17 cellular contexts compared by ENCODE assay signal in the genomic region with DNA sequence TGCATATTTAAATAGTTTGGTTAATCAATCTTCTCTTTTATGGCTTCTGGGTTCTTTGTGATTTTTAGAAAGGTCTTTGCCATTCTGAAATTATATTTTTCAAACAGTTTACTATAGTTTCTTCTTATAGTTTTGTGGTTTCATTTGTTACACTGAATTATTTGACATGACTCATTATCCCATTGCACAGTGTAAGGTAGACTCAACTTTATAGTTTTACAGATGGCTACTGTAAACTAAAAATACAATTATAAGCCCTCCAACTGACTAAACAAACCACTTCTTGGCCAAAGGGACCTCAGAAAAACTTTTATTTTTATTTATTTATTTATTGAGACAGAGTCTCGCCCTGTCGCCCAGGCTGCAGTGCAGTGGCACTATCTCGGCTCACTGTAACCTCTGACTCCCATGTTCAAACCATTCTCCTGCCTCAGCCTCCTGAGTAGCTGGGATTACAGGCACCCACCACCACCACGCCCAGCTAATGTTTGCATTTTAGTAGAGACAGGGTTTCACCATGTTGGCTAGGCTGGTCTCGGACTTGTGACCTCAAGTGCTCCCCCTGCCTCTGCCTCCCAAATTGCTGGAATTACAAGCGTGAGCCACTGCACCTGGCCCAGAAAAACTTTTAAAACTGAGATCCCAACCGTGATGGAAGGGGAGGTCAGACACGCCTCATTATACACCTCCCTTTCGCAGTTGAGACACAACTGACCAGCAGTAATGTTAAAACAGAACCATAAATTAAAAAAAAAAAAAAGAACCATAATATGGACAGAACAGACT. TPM values are rescaled to one million over a fixed set of nuclear protein-coding genes. Genes with fewer than 3 reads are reported as not detected.
"Had no signal": no experiment of that assay in that cellular context is flagged by ENCODE, and none has a peak within 500 bp of the region (broad histone marks: within the 10 kb centered on the region; RNA-seq: fewer than 3 reads in every experiment).

No MANE protein-coding gene starts in this region.

- H3K4me3 ChIP-seq: gastrocnemius medialis, heart right ventricle, tibial artery, vagina had no signal

- H3K4me1 ChIP-seq: gastrocnemius medialis, tibial artery, vagina had no signal

- H3K9me3 ChIP-seq: gastrocnemius medialis, vagina had no signal

- ATAC-seq: gastrocnemius medialis, heart right ventricle had no signal

- H3K36me3 ChIP-seq: gastrocnemius medialis, heart right ventricle, tibial artery, vagina had no signal

- H3K27me3 ChIP-seq: vagina had no signal

- DNase-seq: activated CD4-positive, alpha-beta T cell treated with anti-CD3 and anti-CD28 coated beads for 1 hour; activated CD4-positive, alpha-beta T cell treated with anti-CD3 and anti-CD28 coated beads, Interleukin-2, amount 50 U/mL, for 48 hours; activated CD8-positive, alpha-beta memory T cell treated with anti-CD3 and anti-CD28 coated beads, Interleukin-2, amount 50 U/mL, for 4 hours; gastrocnemius medialis; heart right ventricle; kidney; nucleus accumbens; stimulated activated CD4-positive, alpha-beta T cell treated with anti-CD3 and anti-CD28 coated beads, Interleukin-4, amount 100 ng/mL, for 1 hour; stimulated activated naive CD4-positive, alpha-beta T cell; T-helper 9 cell; tibial artery had no signal

- H3K27ac ChIP-seq: gastrocnemius medialis, heart right ventricle, tibial artery, vagina had no signal

RNA-seq across cellular contexts. Expression of a gene that starts 24.1 kb away (rescaled TPM):
- total RNA-seq: astrocyte, epithelial cell of proximal tubule had no signal

RNA-seq across cellular contexts. Expression of a gene that starts 45.9 kb away (rescaled TPM):
- total RNA-seq: astrocyte, dermis microvascular lymphatic vessel endothelial cell, epithelial cell of proximal tubule, gastrocnemius medialis, heart right ventricle, lower leg skin, subcutaneous adipose tissue, vagina had no signal
- polyA plus RNA-seq: heart right ventricle had no signal
